27 cellular contexts compared by ENCODE assay signal in genomic region chr7:155820788-155821187, GRCh38. TPM values are rescaled to one million over a fixed set of nuclear protein-coding genes. Genes with fewer than 3 reads are reported as not detected.
A peak's percentile ranks its signal among the peaks of the same experiment; 100 is the strongest.
DNase-seq lines count a peak whose midpoint lies in the region; ATAC-seq, FAIRE-seq and TF ChIP-seq lines count a peak whose summit lies in the region.
"Had no signal": no experiment of that assay in that cellular context is flagged by ENCODE, and none has a peak within 500 bp of the region (broad histone marks: within the 10 kb centered on the region; RNA-seq: fewer than 3 reads in every experiment).

No MANE protein-coding gene starts in this region.

- H2AFZ ChIP-seq in HepG2 (ENCODE audit: low read length) (no peak overlapping the region), osteoblast (ENCODE audit: low read length) (no peak overlapping the region)
- H2AFZ ChIP-seq: GM23338 had no signal

- peak overlapping the region in 1 of 2 donors; percentile 85 for H3K27ac Mint-ChIP-seq in stimulated activated naive CD8-positive, alpha-beta T cell treated with anti-CD3 and anti-CD28 coated beads, Interleukin-15, amount 100 ng/mL, for 72 hours
- H3K27ac Mint-ChIP-seq: CD4-positive, CD25-positive, alpha-beta regulatory T cell; CD8-positive, alpha-beta memory T cell; GM23338; HFFc6; IgD-negative memory B cell had no signal

- 35% methylated on average over 6 of the region's 13 CpGs for WGBS in HepG2 (ENCODE audit: low lambda C conversion rate)

- intact Hi-C loops in HepG2 (cut with micrococcal nuclease; ENCODE audit: unreplicated experiment), result no loop called here

- H3K9ac ChIP-seq in HepG2 (ENCODE audit: insufficient read depth, low read depth, low read length), result no peak overlapping the region

- H3K27ac ChIP-seq in HepG2 (ENCODE audit: extremely low read length, insufficient read depth, low read length), result no peak overlapping the region
- H3K27ac ChIP-seq in osteoblast (ENCODE audit: low read depth, low read length), result no peak overlapping the region
- H3K27ac ChIP-seq: HL-60 had no signal

- peaks cover 6 to 80% of the 10 kb centered on the region in 2 experiments for H3K27me3 ChIP-seq in HepG2 (ENCODE audit: control insufficient read depth in 1 of 2, insufficient read depth in 2 of 2, low read length in 2 of 2)
- no peaks in the 10 kb centered on the region for H3K27me3 ChIP-seq in osteoblast (ENCODE audit: insufficient read depth, low read length)

- no peaks in the 10 kb centered on the region for H3K9me3 ChIP-seq in HepG2 (ENCODE audit: low read length)
- H3K9me3 ChIP-seq in osteoblast (ENCODE audit: low read depth, low read length), result no peaks in the 10 kb centered on the region
- H3K9me3 ChIP-seq: BE2C had no signal

- H3K27me3 Mint-ChIP-seq in stimulated activated naive CD8-positive, alpha-beta T cell treated with anti-CD3 and anti-CD28 coated beads, Interleukin-15, amount 100 ng/mL, for 72 hours, result peaks cover 69% of the 10 kb centered on the region

- no peak overlapping the region for H3K4me3 ChIP-seq in HepG2 (replicated peaks in 1 of 3; ENCODE audit: insufficient read depth in 1 of 3, low read depth in 2 of 3, low read length in 3 of 3)
- no peak overlapping the region for H3K4me3 ChIP-seq in osteoblast (ENCODE audit: insufficient read depth, low read length)
- H3K4me3 ChIP-seq: GM12878, GM23338 had no signal

- H3K4me1 Mint-ChIP-seq in stimulated activated naive CD8-positive, alpha-beta T cell treated with anti-CD3 and anti-CD28 coated beads, Interleukin-15, amount 100 ng/mL, for 72 hours, result peaks cover under 1% of the 10 kb centered on the region
- H3K4me1 Mint-ChIP-seq: CD4-positive, CD25-positive, alpha-beta regulatory T cell; CD8-positive, alpha-beta memory T cell; GM23338 had no signal

- in situ Hi-C loops in HepG2 (cut with HindIII; ENCODE audit: extremely low pct_ligation_motif_present, low pct_unique_long_range_greater_than_20kb), result loop anchor here (25.0 kb wide), 1 partner anchor 817 kb away; the partner anchor contains the start of gene RNF32

- H3K36me3 ChIP-seq in HepG2 (replicated peaks in 1 of 2; ENCODE audit: control insufficient read depth in 1 of 2, insufficient read depth in 2 of 2, low read length in 2 of 2) (no peaks in the 10 kb centered on the region), osteoblast (ENCODE audit: insufficient read depth, low read length) (no peaks in the 10 kb centered on the region)
- H3K36me3 ChIP-seq: BE2C had no signal

- FAIRE-seq in HepG2 (lab: Jason Lieb, UNC), result no peak
- FAIRE-seq: A204.1, GM12878, GM19239, HTR-8/SVneo had no signal

- no peak for TF ChIP-seq EP300 in HepG2 (IDR thresholded peaks at IDR 0.05; ENCODE audit: low read depth in 2 of 2, low read length in 2 of 2)
- no peak for TF ChIP-seq EP300 in HepG2 (CRISPR knock-in tag; IDR thresholded peaks at IDR 0.05; ENCODE audit: borderline replicate concordance)

- CTCF ChIA-PET in HepG2 (lab: Yijun Ruan, JAX; ENCODE audit: low intra/inter-chr PET ratio, low total read pairs), result no interaction called here

- no peak for TF ChIP-seq RAD21 in HepG2 (CRISPR knock-in tag; IDR thresholded peaks at IDR 0.05)

- no peaks in the 10 kb centered on the region for H3K4me1 ChIP-seq in HepG2 (ENCODE audit: insufficient read depth, low read length)
- no peaks in the 10 kb centered on the region for H3K4me1 ChIP-seq in osteoblast (ENCODE audit: insufficient read depth, low read length)
- H3K4me1 ChIP-seq: BE2C had no signal

- TF ChIP-seq POLR2A in HepG2 (IDR thresholded peaks at IDR 0.05; ENCODE audit: insufficient read depth in 1 of 2, low read depth in 2 of 2, low read length in 2 of 2), result no peak

- peaks cover 2% of the 10 kb centered on the region; the same call in 1 of the 2 replicates for H4K20me1 ChIP-seq in HepG2 (ENCODE audit: insufficient read depth, low read length)
- no peaks in the 10 kb centered on the region for H4K20me1 ChIP-seq in osteoblast (ENCODE audit: insufficient read depth, low read length)

- no peaks in the 10 kb centered on the region for H3K79me2 ChIP-seq in HepG2 (ENCODE audit: insufficient read depth, low read length)
- H3K79me2 ChIP-seq in osteoblast (ENCODE audit: insufficient read depth, low read length), result no peaks in the 10 kb centered on the region

- no peak overlapping the region for H3K4me3 Mint-ChIP-seq in stimulated activated naive CD8-positive, alpha-beta T cell treated with anti-CD3 and anti-CD28 coated beads, Interleukin-15, amount 100 ng/mL, for 72 hours
- H3K4me3 Mint-ChIP-seq: CD4-positive, CD25-positive, alpha-beta regulatory T cell; CD8-positive, alpha-beta memory T cell; GM23338; HFFc6; IgD-negative memory B cell had no signal

- DNase-seq in stimulated activated naive CD8-positive, alpha-beta T cell treated with anti-CD3 and anti-CD28 coated beads, Interleukin-15, Interleukin-2, amounts not matched to agents 100 U/mL and 50 U/mL, for 24 hours, result no peak
- DNase-seq in stimulated activated naive CD8-positive, alpha-beta T cell treated with anti-CD3 and anti-CD28 coated beads, Interleukin-15, amount 100 ng/mL, for 72 hours, result no peak
- no peak for DNase-seq in HepG2 (ENCODE audit: low spot score)
- peak; percentile 32 for DNase-seq in osteoblast (ENCODE audit: insufficient read length, low spot score, missing footprints)
- no peak for DNase-seq in NCI-H82 (lab: John Stamatoyannopoulos, UW)
- no peak for DNase-seq in A172 (ENCODE audit: low spot score)
- DNase-seq: ACHN; BE2C; C1 segment of cervical spinal cord; CD4-positive, CD25-positive, alpha-beta regulatory T cell; CD8-positive, alpha-beta memory T cell; COR-L47; DMS 273 treated with DMSO at 0.1 percent for 48 hours; DMS53; DND-41; EL; H7; HFFc6 had no signal

- ATAC-seq in stimulated activated naive CD8-positive, alpha-beta T cell treated with anti-CD3 and anti-CD28 coated beads, Interleukin-15, Interleukin-2, amounts not matched to agents 100 U/mL and 50 U/mL, for 24 hours, result peak; percentile 26
- ATAC-seq in stimulated activated naive CD8-positive, alpha-beta T cell treated with anti-CD3 and anti-CD28 coated beads, Interleukin-15, amount 100 ng/mL, for 72 hours, result no peak
- no peak for ATAC-seq in HepG2
- ATAC-seq: GM12878, GM23338, HCT116 had no signal

- no peak overlapping the region for H3K4me2 ChIP-seq in HepG2 (ENCODE audit: low read depth, low read length)
- H3K4me2 ChIP-seq in osteoblast (ENCODE audit: insufficient read depth, low read length), result no peak overlapping the region
- H3K4me2 ChIP-seq: GM23338 had no signal

- POLR2A ChIA-PET in HepG2 (lab: Yijun Ruan, JAX), result no interaction called here

- no peaks in the 10 kb centered on the region for H3K9me3 Mint-ChIP-seq in stimulated activated naive CD8-positive, alpha-beta T cell treated with anti-CD3 and anti-CD28 coated beads, Interleukin-15, amount 100 ng/mL, for 72 hours
- H3K9me3 Mint-ChIP-seq: CD4-positive, CD25-positive, alpha-beta regulatory T cell; CD8-positive, alpha-beta memory T cell; HFFc6 had no signal

- BruUV-seq in HepG2 (replicated peaks; lab: Mats Ljungman, UMichigan), result no TSS peak

- no peak for TF ChIP-seq CTCF in HepG2 (CRISPR knock-in tag; IDR thresholded peaks at IDR 0.05)
- TF ChIP-seq CTCF in osteoblast (IDR thresholded peaks at IDR 0.05; ENCODE audit: extremely low read depth, low read depth, low read length), result no peak

TF ChIP-seq in HepG2, 621 proteins besides CTCF, POLR2A, EP300 and RAD21 (continues in another document):
- TF ChIP-seq MNT (IDR thresholded peaks at IDR 0.05) (peak; percentile 79), ATF5 (CRISPR knock-in tag; IDR thresholded peaks at IDR 0.05; ENCODE audit: low read depth) (no peak), PAF1 (CRISPR knock-in tag; IDR thresholded peaks at IDR 0.05) (no peak)

RNA-seq across cellular contexts. Expression of gene SHH, which starts 8.5 kb away (rescaled TPM):
- total RNA-seq in HepG2 (2016; rRNA removed; fragmentation: Illumina TruSeq; extraction: Trizol) (1.7 and 1.9 TPM in 2 replicates), osteoblast (not detected in 2 replicates)
- 0.10 and 0.53 TPM in 2 replicates for total RNA-seq in HepG2 (2016; cell fraction: cytosol; rRNA removed; fragmentation: Illumina TruSeq; extraction: Trizol; ENCODE audit: low read depth)
- 1.3 and 2.2 TPM in 2 replicates for total RNA-seq in HepG2 (2016; cell fraction: insoluble cytoplasmic fraction; rRNA removed; fragmentation: Illumina TruSeq; extraction: Trizol)
- total RNA-seq in HepG2 (2016; cell fraction: membrane; rRNA removed; fragmentation: Illumina TruSeq; extraction: Trizol), result 0.80 and 1.6 TPM in 2 replicates
- total RNA-seq in HepG2 (2016; cell fraction: nucleus; rRNA removed; fragmentation: Illumina TruSeq; extraction: Trizol), result 1.3 TPM in 2 replicates
- polyA plus RNA-seq in HepG2 (2011; rRNA removed), result 3.4 and 4.9 TPM in 2 replicates
- 1.9 and 3.3 TPM in 2 replicates for polyA plus RNA-seq in HepG2 (2011; cell fraction: cytosol; rRNA removed)
- 12.2 and 16.4 TPM in 2 replicates for polyA plus RNA-seq in HepG2 (2011; cell fraction: nucleus; rRNA removed)
- polyA plus RNA-seq in HepG2 (2012), result 3.5 and 6.3 TPM in 2 replicates
- 0.17 TPM in 2 replicates for polyA plus RNA-seq in HepG2 (2016; cell fraction: cytosol; fragmentation: Illumina TruSeq; extraction: Trizol; ENCODE audit: low read depth)
- 1.8 and 2.1 TPM in 2 replicates for polyA plus RNA-seq in HepG2 (2016; cell fraction: insoluble cytoplasmic fraction; fragmentation: Illumina TruSeq; extraction: Trizol; ENCODE audit: low read depth)
- 0.12 and 0.47 TPM in 2 replicates for polyA plus RNA-seq in HepG2 (2016; cell fraction: membrane; fragmentation: Illumina TruSeq; extraction: Trizol; ENCODE audit: low read depth)
- polyA plus RNA-seq in HepG2 (2016; cell fraction: nucleus; fragmentation: Illumina TruSeq; extraction: Trizol; ENCODE audit: insufficient read depth, low read depth), result 3.9 and 4.1 TPM in 2 replicates
- 9.0 TPM in 1 of 2 replicates, not detected in the other for polyA minus RNA-seq in HepG2 (2011; rRNA and poly(A)+ RNA removed; ENCODE audit: low replicate concordance)
- 4.0 and 5.5 TPM in 2 replicates for polyA minus RNA-seq in HepG2 (2011; cell fraction: cytosol; rRNA and poly(A)+ RNA removed)
- 4.5 and 5.2 TPM in 2 replicates for polyA minus RNA-seq in HepG2 (2011; cell fraction: nucleus; rRNA and poly(A)+ RNA removed)
- total RNA-seq in A172 (2014; rRNA removed; shearing (Covaris generic)), result 0.03 and 0.12 TPM in 2 replicates
- total RNA-seq: CD4-positive, CD25-positive, alpha-beta regulatory T cell; CD8-positive, alpha-beta memory T cell; G401; GM12878; GM23338; HFFc6 had no signal
- polyA plus RNA-seq: CD8-positive, alpha-beta memory T cell; GM12878; GM23338; IgD-negative memory B cell had no signal
